ENCODE assay signal across 1 cellular context in the genomic region with DNA sequence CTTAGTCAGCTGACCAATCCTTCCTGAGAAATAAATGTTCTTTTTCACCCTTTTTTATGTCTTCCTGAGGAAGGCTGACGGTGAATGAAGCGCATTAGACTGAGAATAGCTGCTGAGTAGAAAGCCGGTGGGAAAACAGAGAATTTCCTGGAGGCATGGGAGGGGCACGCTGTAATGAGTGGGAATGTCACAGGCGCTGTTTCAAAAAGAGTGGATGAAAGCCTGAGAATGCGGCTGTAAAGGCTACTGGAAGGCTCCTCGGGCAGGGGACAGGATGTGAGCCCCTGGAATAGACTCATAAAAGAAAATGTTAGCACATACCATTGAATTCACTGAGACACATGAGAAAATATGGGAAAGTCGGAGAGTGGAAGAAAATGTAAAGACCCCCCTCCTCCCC.
TF ChIP-seq lines count a peak whose summit lies in the region.

No MANE protein-coding gene starts in this region.

TF ChIP-seq in neural cell, 6 proteins besides CTCF, POLR2A, EP300 and RAD21:
- TF ChIP-seq, protein P1, sequence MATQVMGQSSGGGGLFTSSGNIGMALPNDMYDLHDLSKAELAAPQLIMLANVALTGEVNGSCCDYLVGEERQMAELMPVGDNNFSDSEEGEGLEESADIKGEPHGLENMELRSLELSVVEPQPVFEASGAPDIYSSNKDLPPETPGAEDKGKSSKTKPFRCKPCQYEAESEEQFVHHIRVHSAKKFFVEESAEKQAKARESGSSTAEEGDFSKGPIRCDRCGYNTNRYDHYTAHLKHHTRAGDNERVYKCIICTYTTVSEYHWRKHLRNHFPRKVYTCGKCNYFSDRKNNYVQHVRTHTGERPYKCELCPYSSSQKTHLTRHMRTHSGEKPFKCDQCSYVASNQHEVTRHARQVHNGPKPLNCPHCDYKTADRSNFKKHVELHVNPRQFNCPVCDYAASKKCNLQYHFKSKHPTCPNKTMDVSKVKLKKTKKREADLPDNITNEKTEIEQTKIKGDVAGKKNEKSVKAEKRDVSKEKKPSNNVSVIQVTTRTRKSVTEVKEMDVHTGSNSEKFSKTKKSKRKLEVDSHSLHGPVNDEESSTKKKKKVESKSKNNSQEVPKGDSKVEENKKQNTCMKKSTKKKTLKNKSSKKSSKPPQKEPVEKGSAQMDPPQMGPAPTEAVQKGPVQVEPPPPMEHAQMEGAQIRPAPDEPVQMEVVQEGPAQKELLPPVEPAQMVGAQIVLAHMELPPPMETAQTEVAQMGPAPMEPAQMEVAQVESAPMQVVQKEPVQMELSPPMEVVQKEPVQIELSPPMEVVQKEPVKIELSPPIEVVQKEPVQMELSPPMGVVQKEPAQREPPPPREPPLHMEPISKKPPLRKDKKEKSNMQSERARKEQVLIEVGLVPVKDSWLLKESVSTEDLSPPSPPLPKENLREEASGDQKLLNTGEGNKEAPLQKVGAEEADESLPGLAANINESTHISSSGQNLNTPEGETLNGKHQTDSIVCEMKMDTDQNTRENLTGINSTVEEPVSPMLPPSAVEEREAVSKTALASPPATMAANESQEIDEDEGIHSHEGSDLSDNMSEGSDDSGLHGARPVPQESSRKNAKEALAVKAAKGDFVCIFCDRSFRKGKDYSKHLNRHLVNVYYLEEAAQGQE (IDR thresholded peaks at IDR 0.05; ENCODE audit: borderline replicate concordance): peak; percentile 23
